In genomic region chr11:65870706-65871681, GRCh38 we compare ENCODE assay signal across 1 cellular context.
TF ChIP-seq lines count a peak whose summit lies in the region.

No MANE protein-coding gene starts in this region.

TF ChIP-seq in GM12878, 131 proteins besides CTCF, POLR2A, EP300 and RAD21:
- TF ChIP-seq NRF1 (conservative IDR thresholded peaks at IDR 0.05; ENCODE audit: low read depth, low read length) (no peak), RUNX3 (IDR thresholded peaks at IDR 0.05; ENCODE audit: low read length) (0 out of 2 replicates have a peak, but pooled peaks have one; percentile 40), MEF2B (IDR thresholded peaks at IDR 0.05; ENCODE audit: partially characterized antibody, poor library complexity, severe bottlenecking) (peak; percentile 17), MTA3 (IDR thresholded peaks at IDR 0.05; ENCODE audit: borderline replicate concordance, low read length) (0 out of 2 replicates have a peak, but pooled peaks have one; percentile 20), BRCA1 (IDR thresholded peaks at IDR 0.05; ENCODE audit: low read depth, low read length) (no peak), NFXL1 (IDR thresholded peaks at IDR 0.05; ENCODE audit: borderline replicate concordance) (no peak), CBFB (IDR thresholded peaks at IDR 0.05; ENCODE audit: low read depth) (peak; percentile 12; the same call in 1 of the 2 replicates), YBX1 (IDR thresholded peaks at IDR 0.05) (no peak), CEBPZ (IDR thresholded peaks at IDR 0.05; ENCODE audit: low read depth, low read length) (no peak), LARP7 (IDR thresholded peaks at IDR 0.05) (no peak), E2F8 (IDR thresholded peaks at IDR 0.05; ENCODE audit: low read depth, partially characterized antibody) (no peak), WRNIP1 (IDR thresholded peaks at IDR 0.05; ENCODE audit: borderline replicate concordance, low read depth, low read length) (no peak), ZNF217 (IDR thresholded peaks at IDR 0.05) (no peak), STAT1 (conservative IDR thresholded peaks at IDR 0.05) (no peak), PKNOX1 (IDR thresholded peaks at IDR 0.05) (no peak)
